Comparison of ENCODE assay signal across 8 cellular contexts in the genomic region with DNA sequence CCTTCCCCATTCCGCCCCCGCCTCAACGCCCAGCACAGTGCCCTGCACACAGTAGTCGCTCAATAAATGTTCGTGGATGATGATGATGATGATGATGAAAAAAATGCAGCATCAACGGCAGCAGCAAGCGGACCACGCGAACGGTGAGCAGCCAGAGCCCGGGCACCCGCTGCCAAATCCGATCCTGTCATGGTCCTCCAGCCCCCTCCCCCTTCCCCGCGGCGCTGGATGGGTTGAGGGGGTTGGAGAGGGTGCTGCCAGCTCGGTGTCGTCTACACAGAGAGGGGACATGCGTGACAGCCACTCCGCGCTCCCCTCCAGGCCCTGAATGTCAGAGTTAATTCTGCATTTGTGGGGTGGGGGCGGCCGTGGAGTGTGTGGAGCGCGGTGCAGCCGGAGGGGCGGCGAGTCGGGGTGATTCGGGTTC. TPM values are rescaled to one million over a fixed set of nuclear protein-coding genes. Genes with fewer than 3 reads are reported as not detected.
DNase-seq lines count a peak whose midpoint lies in the region; FAIRE-seq and TF ChIP-seq lines count a peak whose summit lies in the region.
"Had no signal": no experiment of that assay in that cellular context is flagged by ENCODE, and none has a peak within 500 bp of the region (broad histone marks: within the 10 kb centered on the region; RNA-seq: fewer than 3 reads in every experiment).

No MANE protein-coding gene starts in this region.

- H3K9ac ChIP-seq in adipocyte (ENCODE audit: low read length) (no peak overlapping the region), smooth muscle cell (ENCODE audit: low read depth) (no peak overlapping the region)

- CTCF ChIA-PET in HEK293 (lab: Yijun Ruan, JAX) = no interaction called here

- no peaks in the 10 kb centered on the region for H4K20me1 ChIP-seq in smooth muscle cell (ENCODE audit: low read depth)

- no peak for TF ChIP-seq CTCF in HEK293 (tag by site-specific recombination; IDR thresholded peaks at IDR 0.05)
- no peak for TF ChIP-seq CTCF in smooth muscle cell (IDR thresholded peaks at IDR 0.05; ENCODE audit: borderline replicate concordance, insufficient read depth, poor library complexity, severe bottlenecking)

- peaks cover 7% of the 10 kb centered on the region for H3F3A ChIP-seq in smooth muscle cell (ENCODE audit: low read depth)

- H3K9me3 ChIP-seq in HEK293 (ENCODE audit: control insufficient read depth, insufficient read depth, low read depth, low read length) (no peaks in the 10 kb centered on the region), adipocyte (ENCODE audit: control insufficient read depth, low read length) (no peaks in the 10 kb centered on the region), smooth muscle cell (replicated peaks; ENCODE audit: low read depth) (no peaks in the 10 kb centered on the region)
- H3K9me3 ChIP-seq: body of pancreas had no signal

- H3K79me2 ChIP-seq in smooth muscle cell (ENCODE audit: low read depth) = no peaks in the 10 kb centered on the region

- no peak for DNase-seq in adipocyte (ENCODE audit: low read depth)
- peak; percentile 26 for DNase-seq in iPS-NIHi11 (ENCODE audit: low spot score)
- DNase-seq in smooth muscle cell (lab: John Stamatoyannopoulos, UW; ENCODE audit: unreplicated experiment) = no peak
- DNase-seq in islet precursor cell = no peak
- no peak for DNase-seq in occipital lobe (lab: John Stamatoyannopoulos, UW)
- no peak for DNase-seq in urothelium cell line (ENCODE audit: low spot score)

- peak overlapping the region; percentile 23 for H2AFZ ChIP-seq in smooth muscle cell (ENCODE audit: low read depth)

- no peaks in the 10 kb centered on the region for H3K36me3 ChIP-seq in HEK293 (ENCODE audit: control insufficient read depth in 2 of 2, insufficient read depth in 1 of 2, low read length in 2 of 2)
- H3K36me3 ChIP-seq in adipocyte (ENCODE audit: control insufficient read depth, insufficient read depth, low read length, severe bottlenecking) = no peaks in the 10 kb centered on the region
- H3K36me3 ChIP-seq in smooth muscle cell (ENCODE audit: low read depth) = no peaks in the 10 kb centered on the region

- H3K4me3 ChIP-seq in HEK293 (ENCODE audit: low read depth, low read length) (peak overlapping the region; percentile 18), adipocyte (ENCODE audit: low read length) (peak overlapping the region; percentile 62), smooth muscle cell (peak overlapping the region; percentile 58)

- POLR2A ChIA-PET in HEK293 (lab: Yijun Ruan, JAX) = no interaction called here

- 1% methylated on average over 28 of the region's 30 CpGs for WGBS in smooth muscle cell (ENCODE audit: low lambda C conversion rate)

- H3K4me1 ChIP-seq in HEK293 (ENCODE audit: control insufficient read depth, insufficient read depth, low read length) (no peaks in the 10 kb centered on the region), adipocyte (ENCODE audit: control insufficient read depth, insufficient read depth, low read length) (peaks cover 6% of the 10 kb centered on the region), smooth muscle cell (ENCODE audit: low read depth) (peaks cover 6% of the 10 kb centered on the region)

- no peak for FAIRE-seq in urothelium cell line (lab: Jason Lieb, UNC)

- H3K27ac ChIP-seq in HEK293 (ENCODE audit: extremely low read depth, low read depth, low read length) (no peak overlapping the region), smooth muscle cell (ENCODE audit: low read depth) (no peak overlapping the region)

- peaks cover 23% of the 10 kb centered on the region for H3K27me3 ChIP-seq in adipocyte (replicated peaks; ENCODE audit: control insufficient read depth, insufficient read depth, low read length)
- H3K27me3 ChIP-seq in smooth muscle cell (ENCODE audit: low read depth) = peaks cover 44% of the 10 kb centered on the region
- H3K27me3 ChIP-seq: body of pancreas had no signal

- peak overlapping the region; percentile 95 for H3K4me2 ChIP-seq in smooth muscle cell

TF ChIP-seq in HEK293, 187 proteins besides CTCF, POLR2A, EP300 and RAD21:
- no peak for TF ChIP-seq ZNF114 (tag by site-specific recombination; IDR thresholded peaks at IDR 0.05)
- peak; percentile 64 for TF ChIP-seq ZNF513 (tag by site-specific recombination; IDR thresholded peaks at IDR 0.05)
- no peak for TF ChIP-seq ZSCAN16 (tag by site-specific recombination; IDR thresholded peaks at IDR 0.05)
- no peak for TF ChIP-seq GFI1B (tag by site-specific recombination; IDR thresholded peaks at IDR 0.05)

RNA-seq across cellular contexts. Expression of gene CACNA1D, which starts 0.7 kb away (rescaled TPM):
- total RNA-seq in smooth muscle cell = 0.63 and 0.76 TPM in 2 replicates
- polyA plus RNA-seq in smooth muscle cell = 1.4 TPM in 1 of 2 replicates, not detected in the other
- 14.0 TPM for total RNA-seq in occipital lobe
